Comparison of ENCODE assay signal across 19 cellular contexts in the genomic region with DNA sequence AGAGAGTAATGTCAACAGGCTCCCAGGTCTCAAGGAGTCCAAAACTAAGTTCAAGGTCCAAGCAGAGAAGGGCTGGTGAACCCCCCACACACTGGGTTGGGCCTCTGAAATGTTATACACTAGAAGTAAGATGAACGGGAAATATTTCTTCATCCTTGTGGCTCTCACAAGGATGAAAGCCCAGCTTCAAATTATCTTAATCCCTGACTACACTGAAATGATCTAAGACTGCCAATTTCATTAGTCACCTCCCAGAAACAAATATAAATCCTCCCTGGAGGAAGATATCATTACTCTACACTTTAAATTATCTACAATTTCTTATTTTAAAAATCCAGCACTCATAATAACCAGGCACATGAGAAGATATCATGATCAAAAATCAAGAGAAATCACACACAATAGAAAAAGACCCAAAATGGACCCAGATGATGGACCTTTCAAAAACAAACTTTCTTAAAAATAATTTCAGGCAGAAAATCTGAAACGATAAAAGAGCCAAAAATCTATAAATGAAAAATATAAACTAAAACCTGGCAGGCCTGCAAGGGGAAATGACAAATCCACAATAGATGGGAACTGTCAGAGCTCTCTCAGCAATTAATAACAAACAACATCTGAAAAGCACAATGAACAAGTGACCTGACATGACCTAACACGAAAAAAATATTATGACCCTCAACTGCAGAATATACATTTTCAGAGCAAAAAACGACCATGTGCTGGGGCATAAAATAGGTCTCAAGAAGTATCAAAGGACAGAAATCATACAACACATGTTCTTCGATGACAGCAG.
"Had no signal": no experiment of that assay in that cellular context is flagged by ENCODE, and none has a peak within 500 bp of the region (broad histone marks: within the 10 kb centered on the region; RNA-seq: fewer than 3 reads in every experiment).

No MANE protein-coding gene starts in this region.

- H3K27ac ChIP-seq: ascending aorta, esophagus muscularis mucosa, gastroesophageal sphincter, neural progenitor cell, pancreas, skin epidermis, thyroid gland, WERI-Rb-1 had no signal

- FAIRE-seq: pancreas, urothelium cell line had no signal

- H3K4me1 ChIP-seq: ascending aorta, esophagus muscularis mucosa, gastroesophageal sphincter, neural progenitor cell, thyroid gland had no signal

- H3K36me3 ChIP-seq: ascending aorta, pancreas, thyroid gland, WERI-Rb-1 had no signal

- H2AFZ ChIP-seq: neural progenitor cell had no signal

- DNase-seq: activated CD4-positive, alpha-beta memory T cell treated with anti-CD3 and anti-CD28 coated beads, Interleukin-2, amount 10 ng/mL, durations not matched to agents 7 days and 5 days; activated CD4-positive, alpha-beta T cell treated with anti-CD3 and anti-CD28 coated beads for 36 hours; activated gamma-delta T cell treated with Interleukin-2 at 50 U/mL for 16 hours; activated naive CD8-positive, alpha-beta T cell treated with anti-CD3 and anti-CD28 coated beads, Interleukin-2, amount 10 ng/mL, durations not matched to agents 7 days and 5 days; activated T-cell treated with anti-CD3 and anti-CD28 coated beads, Interleukin-2, amount 50 U/mL, for 48 hours; cortex of kidney; effector memory CD8-positive, alpha-beta T cell; pancreas; stimulated activated CD4-positive, alpha-beta T cell treated with anti-CD3 and anti-CD28 coated beads, Interleukin-4, amount 100 ng/mL, for 4 hours; T-cell; T1000; thyroid gland; WERI-Rb-1 had no signal

- H3K4me3 ChIP-seq: ascending aorta, esophagus muscularis mucosa, gastroesophageal sphincter, neural progenitor cell, pancreas, skin epidermis, thyroid gland had no signal

- ATAC-seq: activated CD4-positive, alpha-beta T cell treated with anti-CD3 and anti-CD28 coated beads for 36 hours; effector memory CD8-positive, alpha-beta T cell; gastroesophageal sphincter; pancreas; T-cell had no signal

- H3K4me2 ChIP-seq: neural progenitor cell had no signal

- H3K27me3 ChIP-seq: ascending aorta, esophagus muscularis mucosa, gastroesophageal sphincter, neural progenitor cell, pancreas, thyroid gland had no signal

- H3K9ac ChIP-seq: neural progenitor cell had no signal

- H3K9me3 ChIP-seq: pancreas, thyroid gland had no signal
